8 cellular contexts compared by ENCODE assay signal in genomic region chr1:1908506-1908791, GRCh38. TPM values are rescaled to one million over a fixed set of nuclear protein-coding genes. Genes with fewer than 3 reads are reported as not detected.
DNase-seq lines count a peak whose midpoint lies in the region; ATAC-seq and TF ChIP-seq lines count a peak whose summit lies in the region.

No MANE protein-coding gene starts in this region.

- H3K4me1 ChIP-seq in NT2/D1 (ENCODE audit: insufficient read depth, insufficient read length) = peaks cover 8% of the 10 kb centered on the region
- no peaks in the 10 kb centered on the region for H3K4me1 ChIP-seq in endocrine pancreas (ENCODE audit: control insufficient read depth, insufficient read depth, low read length)
- peaks cover 12 to 20% of the 10 kb centered on the region in 2 experiments for H3K4me1 ChIP-seq in neutrophil (ENCODE audit: control insufficient read depth in 1 of 2, insufficient read depth in 1 of 2, low read depth in 1 of 2, low read length in 1 of 2)

- H3K27ac Mint-ChIP-seq in activated T-cell treated with anti-CD3 and anti-CD28 coated beads, Interleukin-2, amount 50 U/mL, for 72 hours = no peak overlapping the region

- H3K9me3 ChIP-seq in NT2/D1 (ENCODE audit: insufficient read depth, low read length) (no peaks in the 10 kb centered on the region), endocrine pancreas (ENCODE audit: control insufficient read depth, low read length) (no peaks in the 10 kb centered on the region), neutrophil (no peaks in the 10 kb centered on the region)

- no peaks in the 10 kb centered on the region for H3K27me3 ChIP-seq in NT2/D1 (ENCODE audit: insufficient read depth, insufficient read length)
- H3K27me3 ChIP-seq in endocrine pancreas (ENCODE audit: control insufficient read depth, insufficient read depth, low read length) = no peaks in the 10 kb centered on the region
- H3K27me3 ChIP-seq in neutrophil = peaks cover 14% of the 10 kb centered on the region

- DNase-seq in activated T-cell treated with anti-CD3 and anti-CD28 coated beads, Interleukin-2, amount 50 U/mL, for 72 hours = no peak
- no peak for DNase-seq in activated T-cell treated with anti-CD3 and anti-CD28 coated beads, Interleukin-2, amount 50 U/mL, for 48 hours
- no peak for DNase-seq in NT2/D1 (ENCODE audit: low read depth, low spot score)
- DNase-seq in NCI-H1436 (lab: John Stamatoyannopoulos, UW) = no peak
- no peak for DNase-seq in stimulated activated CD4-positive, alpha-beta T cell treated with anti-CD3 and anti-CD28 coated beads, Interleukin-4, amount 100 ng/mL, for 4 hours
- DNase-seq in iPS-NIHi7 (ENCODE audit: extremely low spot score) = no peak

- H3K9me3 Mint-ChIP-seq in activated T-cell treated with anti-CD3 and anti-CD28 coated beads, Interleukin-2, amount 50 U/mL, for 72 hours = no peaks in the 10 kb centered on the region

- no peaks in the 10 kb centered on the region for H3K27me3 Mint-ChIP-seq in activated T-cell treated with anti-CD3 and anti-CD28 coated beads, Interleukin-2, amount 50 U/mL, for 72 hours (ENCODE audit: low read depth)

- H3K4me1 Mint-ChIP-seq in activated T-cell treated with anti-CD3 and anti-CD28 coated beads, Interleukin-2, amount 50 U/mL, for 72 hours (ENCODE audit: low read depth) = peaks cover 23% of the 10 kb centered on the region

- TF ChIP-seq CTCF in neutrophil (IDR thresholded peaks at IDR 0.05) = no peak

- peak overlapping the region; percentile 91 for H3K27ac ChIP-seq in neutrophil

- no peaks in the 10 kb centered on the region for H3K36me3 Mint-ChIP-seq in activated T-cell treated with anti-CD3 and anti-CD28 coated beads, Interleukin-2, amount 50 U/mL, for 72 hours (ENCODE audit: insufficient read depth in 2 of 2)

- H3K36me3 ChIP-seq in NT2/D1 (ENCODE audit: insufficient read depth, insufficient read length, low read length) (no peaks in the 10 kb centered on the region), endocrine pancreas (ENCODE audit: control insufficient read depth, insufficient read depth, low read length) (no peaks in the 10 kb centered on the region), neutrophil (no peaks in the 10 kb centered on the region)

- H3K4me3 ChIP-seq in NT2/D1 (ENCODE audit: insufficient read length, low read depth) (peak overlapping the region; percentile 62), endocrine pancreas (ENCODE audit: control insufficient read depth, insufficient read depth, low read length) (no peak overlapping the region), neutrophil (ENCODE audit: low read depth in 1 of 2, low read length in 1 of 2) (peak overlapping the region; percentile 80 to 93)

- peak in 1 of 2 donors; percentile 0 for ATAC-seq in activated T-cell treated with anti-CD3 and anti-CD28 coated beads, Interleukin-2, amount 50 U/mL, for 72 hours (replicated peaks in 1 of 2)

- H3K4me3 Mint-ChIP-seq in activated T-cell treated with anti-CD3 and anti-CD28 coated beads, Interleukin-2, amount 50 U/mL, for 72 hours = peak overlapping the region; percentile 75 to 76

- peak overlapping the region; percentile 83 for H3K9ac ChIP-seq in NT2/D1 (ENCODE audit: insufficient read length, low read depth)
- peak overlapping the region; percentile 72 for H3K9ac ChIP-seq in endocrine pancreas (ENCODE audit: control insufficient read depth, insufficient read depth, low read length)

RNA-seq across cellular contexts. Expression of gene CALML6, which starts 6.6 kb away (rescaled TPM):
- total RNA-seq in activated T-cell treated with anti-CD3 and anti-CD28 coated beads, Interleukin-2, amount 50 U/mL, for 72 hours = 1 to 10 TPM; 1.8 TPM

RNA-seq across cellular contexts. Expression of gene TMEM52, which starts 10.6 kb away (rescaled TPM):
- 1 to 10 TPM in 1 of 2 donors, under 1 TPM in 1; 0.88 to 1.0 TPM for total RNA-seq in activated T-cell treated with anti-CD3 and anti-CD28 coated beads, Interleukin-2, amount 50 U/mL, for 72 hours

RNA-seq across cellular contexts. Expression of gene GNB1, which starts 17.6 kb away (rescaled TPM):
- total RNA-seq in activated T-cell treated with anti-CD3 and anti-CD28 coated beads, Interleukin-2, amount 50 U/mL, for 72 hours = 100 to 1,000 TPM; 350 to 418 TPM
